In the genomic region with DNA sequence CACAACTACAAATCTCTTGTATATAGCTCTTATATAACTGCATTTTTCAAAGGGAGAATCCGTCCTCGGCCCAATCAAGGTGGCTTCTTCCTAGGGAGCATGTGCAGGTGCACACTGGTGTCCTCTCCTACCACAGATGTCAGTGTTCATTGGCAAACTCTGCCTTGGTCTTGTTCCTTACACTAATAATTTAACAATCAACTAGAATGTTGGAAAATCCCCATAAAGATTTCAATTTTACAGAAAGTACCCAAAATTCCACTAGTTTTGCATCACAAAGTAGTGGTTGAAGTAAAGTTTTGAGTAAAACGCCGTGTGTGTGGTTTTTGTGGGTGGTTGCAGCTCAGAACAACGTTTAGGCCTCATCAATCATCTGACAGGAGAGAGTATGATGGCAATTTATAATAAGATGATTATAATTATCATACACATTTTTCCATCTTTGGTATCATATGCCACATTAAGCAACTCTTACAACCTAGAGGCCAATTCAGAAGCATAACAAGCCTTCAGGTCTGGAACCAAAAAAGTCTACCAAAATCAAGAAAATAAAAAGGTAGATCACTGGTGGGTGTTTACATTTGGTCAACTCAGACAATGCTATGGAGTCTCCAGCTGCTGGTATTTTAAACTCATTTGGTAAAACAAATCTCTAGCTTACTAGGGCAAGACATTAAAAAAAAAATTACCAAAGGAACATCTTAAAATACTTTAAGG, we compare ENCODE assay signal across 9 cellular contexts.
A peak's percentile ranks its signal among the peaks of the same experiment; 100 is the strongest.
DNase-seq lines count a peak whose midpoint lies in the region; ATAC-seq lines count a peak whose summit lies in the region.
"Had no signal": no experiment of that assay in that cellular context is flagged by ENCODE, and none has a peak within 500 bp of the region (broad histone marks: within the 10 kb centered on the region; RNA-seq: fewer than 3 reads in every experiment).

No MANE protein-coding gene starts in this region.

- peak; percentile 41 for ATAC-seq in GM18517 (IDR thresholded peaks at IDR 0.05; ENCODE audit: unreplicated experiment)
- peak; percentile 39 for ATAC-seq in HG02623 (IDR thresholded peaks at IDR 0.05; ENCODE audit: unreplicated experiment)
- peak; percentile 5 to 19 for ATAC-seq in naive thymus-derived CD8-positive, alpha-beta T cell

- H2BK120ac ChIP-seq in mesendoderm (ENCODE audit: low read depth, low read length) = no peak overlapping the region

- no peak overlapping the region for H4K8ac ChIP-seq in mesendoderm (ENCODE audit: low read depth, low read length)

- H3K18ac ChIP-seq in mesendoderm (ENCODE audit: low read length) = no peak overlapping the region

- peaks cover 3% of the 10 kb centered on the region for H3K4me1 ChIP-seq in mesendoderm (ENCODE audit: control insufficient read depth, low read depth, low read length)

- peaks cover 44 to 85% (median 76%) of the 10 kb centered on the region in 4 donors for H3K4me1 Mint-ChIP-seq in naive thymus-derived CD8-positive, alpha-beta T cell

- no peak overlapping the region for H3K4me3 ChIP-seq in mesendoderm (ENCODE audit: low read length)
- H3K4me3 ChIP-seq: SK-N-MC had no signal

- no peak overlapping the region for H2AK5ac ChIP-seq in mesendoderm (ENCODE audit: low read length)

- no CpG with 5 or more reads among the region's 5 CpGs for WGBS in mesendoderm (ENCODE audit: extremely low coverage, insufficient coverage, low lambda C conversion rate)

- DNase-seq in OCI-M1 (lab: John Stamatoyannopoulos, UW) (peak; percentile 45), NCI-H1105 treated with DMSO at 0.1 percent for 48 hours (lab: John Stamatoyannopoulos, UW) (no peak), NCI-H1694 treated with DMSO at 0.1 percent for 48 hours (lab: John Stamatoyannopoulos, UW) (no peak), mesendoderm (no peak), inferior parietal cortex (ENCODE audit: extremely low spot score) (no peak)
- peak in 4 of 10 donors; percentile 7 to 53 (median 34) for DNase-seq in naive thymus-derived CD8-positive, alpha-beta T cell

- H2BK15ac ChIP-seq in mesendoderm (replicated peaks; ENCODE audit: low read depth) = no peak overlapping the region

- no peaks in the 10 kb centered on the region for H3K79me2 ChIP-seq in mesendoderm (ENCODE audit: control insufficient read depth, insufficient read depth, low read length)

- no peak overlapping the region for H3K56ac ChIP-seq in mesendoderm (ENCODE audit: low read length)

- H3K27me3 Mint-ChIP-seq in naive thymus-derived CD8-positive, alpha-beta T cell = no peaks in the 10 kb centered on the region

- peak overlapping the region; percentile 82 to 96 (median 90) for H3K27ac Mint-ChIP-seq in naive thymus-derived CD8-positive, alpha-beta T cell

- no peak overlapping the region for H3K4me2 ChIP-seq in mesendoderm (ENCODE audit: low read length)

- H3K9ac ChIP-seq in mesendoderm (ENCODE audit: low read length) = no peak overlapping the region

- H3K27me3 ChIP-seq in mesendoderm (ENCODE audit: insufficient read depth, low read length, poor library complexity) = no peaks in the 10 kb centered on the region

- no peaks in the 10 kb centered on the region for H3K79me1 ChIP-seq in mesendoderm (ENCODE audit: low read length)

- no peak overlapping the region for H4K5ac ChIP-seq in mesendoderm (ENCODE audit: low read length)

- no peaks in the 10 kb centered on the region for H3K9me3 Mint-ChIP-seq in naive thymus-derived CD8-positive, alpha-beta T cell

- H3K36me3 Mint-ChIP-seq in naive thymus-derived CD8-positive, alpha-beta T cell = peaks cover 0 to 4% (median 0%) of the 10 kb centered on the region in 3 donors

- H3K36me3 ChIP-seq in mesendoderm (ENCODE audit: control insufficient read depth, insufficient read depth, low read length) = no peaks in the 10 kb centered on the region

- no peak overlapping the region for H3K23ac ChIP-seq in mesendoderm (ENCODE audit: low read length)

- H3K4ac ChIP-seq in mesendoderm (ENCODE audit: low read depth, low read length) = no peak overlapping the region

- POLR2A ChIA-PET in naive thymus-derived CD8-positive, alpha-beta T cell (lab: Charles Lee) = interaction anchor here (0.7 to 1.4 kb wide), 4 partner anchors 9 to 381 kb away, joined by 3 to 4 read pairs (median 4); no protein-coding TSS in a partner anchor

- no peak overlapping the region for H2BK5ac ChIP-seq in mesendoderm (ENCODE audit: low read length)

- no peak overlapping the region for H3K27ac ChIP-seq in mesendoderm (ENCODE audit: low read depth, low read length)
- H3K27ac ChIP-seq: SK-N-MC had no signal

- peak overlapping the region in 9 of 10 donors; percentile 1 to 72 (median 44) for H3K4me3 Mint-ChIP-seq in naive thymus-derived CD8-positive, alpha-beta T cell
